Comparison of ENCODE assay signal across 10 cellular contexts in the genomic region with DNA sequence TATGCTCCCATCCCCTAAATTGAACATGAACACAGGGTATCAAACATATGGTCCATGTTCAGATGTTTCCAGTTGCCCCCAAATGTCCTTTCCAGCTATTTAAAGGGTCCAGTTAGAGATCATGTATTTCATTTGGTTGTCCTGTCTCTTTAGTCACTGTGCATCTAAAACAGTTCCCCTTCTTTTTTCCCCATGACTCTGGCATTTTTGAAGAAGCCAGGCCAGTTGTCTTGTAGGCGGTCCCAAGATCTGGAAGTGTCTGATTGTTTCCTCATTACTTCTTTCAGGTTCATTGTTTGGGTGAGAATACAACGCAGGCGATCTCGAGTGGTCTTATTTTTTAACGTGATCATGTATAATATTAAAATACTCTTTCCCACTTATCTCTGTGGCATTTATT.
"Had no signal": no experiment of that assay in that cellular context is flagged by ENCODE, and none has a peak within 500 bp of the region (broad histone marks: within the 10 kb centered on the region; RNA-seq: fewer than 3 reads in every experiment).

No MANE protein-coding gene starts in this region.

- H3K4me3 ChIP-seq: cardiac muscle cell, left ventricle myocardium inferior, ovary, tibial nerve had no signal

- H3K27ac ChIP-seq: cardiac muscle cell, foreskin keratinocyte, left ventricle myocardium inferior, ovary, tibial nerve had no signal

- H3K9me3 ChIP-seq: left ventricle myocardium inferior, ovary, tibial nerve had no signal

- DNase-seq: activated CD4-positive, alpha-beta T cell treated with anti-CD3 and anti-CD28 coated beads for 48 hours; activated naive CD4-positive, alpha-beta T cell treated with Interleukin-2 at 50 U/mL for 16 hours; activated naive CD8-positive, alpha-beta T cell treated with anti-CD3 and anti-CD28 coated beads, Interleukin-2, amount 50 U/mL, for 24 hours; foreskin keratinocyte; left ventricle myocardium inferior; ovary; T-cell; T1000 had no signal

- H3K36me3 ChIP-seq: cardiac muscle cell, left ventricle myocardium inferior, ovary, tibial nerve had no signal

- H3K27me3 ChIP-seq: cardiac muscle cell, foreskin keratinocyte, ovary, tibial nerve had no signal
